Comparison of ENCODE assay signal across 8 cellular contexts in the genomic region with DNA sequence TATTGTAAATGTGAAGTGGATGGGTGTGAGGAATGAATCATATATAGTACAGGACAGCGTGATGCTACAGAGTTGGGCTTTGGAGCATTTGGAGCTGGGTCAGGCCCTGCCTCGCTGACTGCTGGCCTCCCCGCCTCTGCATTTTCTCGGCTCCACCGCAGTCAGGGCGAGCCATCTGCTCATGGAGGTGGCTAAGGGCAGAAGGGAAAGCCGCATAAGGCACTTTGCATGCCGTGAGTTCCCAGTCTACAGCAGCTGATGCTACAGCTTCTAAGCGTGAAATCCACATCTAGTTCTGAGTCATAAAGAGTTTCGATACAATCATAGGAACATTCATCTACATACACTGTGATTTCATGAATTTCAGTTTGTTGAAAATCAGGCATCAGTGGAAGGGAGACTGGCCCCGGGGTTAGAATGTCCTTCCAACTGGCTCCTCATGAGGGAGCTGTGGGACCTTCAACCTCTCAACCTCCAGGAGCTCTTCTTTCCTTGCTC.
DNase-seq lines count a peak whose midpoint lies in the region; ATAC-seq and TF ChIP-seq lines count a peak whose summit lies in the region.
"Not testable (repeated sequence)": the region's sequence is repeated elsewhere in the genome, so short reads cannot be mapped to it uniquely, and the experiment has no call there.

No MANE protein-coding gene starts in this region.

- POLR2A ChIA-PET in activated CD4-positive, alpha-beta memory T cell treated with anti-CD3 and anti-CD28 coated beads, Interleukin-2, amount 10 ng/mL, durations not matched to agents 7 days and 5 days (lab: Charles Lee) = not testable (repeated sequence)

- H3K36me3 Mint-ChIP-seq in activated CD4-positive, alpha-beta memory T cell treated with anti-CD3 and anti-CD28 coated beads, Interleukin-2, amount 10 ng/mL, durations not matched to agents 7 days and 5 days (ENCODE audit: low read depth); effector memory CD8-positive, alpha-beta T cell (ENCODE audit: insufficient read depth); stimulated activated effector memory CD8-positive, alpha-beta T cell treated with anti-CD3 and anti-CD28 coated beads, Interleukin-12 subunit alpha, Interleukin-12 subunit beta, amount 100 ng/mL, for 72 hours: not testable (repeated sequence)

- H3K9me3 Mint-ChIP-seq in activated CD4-positive, alpha-beta memory T cell treated with anti-CD3 and anti-CD28 coated beads, Interleukin-2, amount 10 ng/mL, durations not matched to agents 7 days and 5 days; effector memory CD8-positive, alpha-beta T cell; stimulated activated effector memory CD8-positive, alpha-beta T cell treated with anti-CD3 and anti-CD28 coated beads, Interleukin-12 subunit alpha, Interleukin-12 subunit beta, amount 100 ng/mL, for 72 hours: not testable (repeated sequence)

- not testable (repeated sequence) for H3K4me1 Mint-ChIP-seq in activated CD4-positive, alpha-beta memory T cell treated with anti-CD3 and anti-CD28 coated beads, Interleukin-2, amount 10 ng/mL, durations not matched to agents 7 days and 5 days; effector memory CD8-positive, alpha-beta T cell (ENCODE audit: low read depth in 2 of 2); stimulated activated effector memory CD8-positive, alpha-beta T cell treated with anti-CD3 and anti-CD28 coated beads, Interleukin-12 subunit alpha, Interleukin-12 subunit beta, amount 100 ng/mL, for 72 hours

- H3K4me3 Mint-ChIP-seq in activated CD4-positive, alpha-beta memory T cell treated with anti-CD3 and anti-CD28 coated beads, Interleukin-2, amount 10 ng/mL, durations not matched to agents 7 days and 5 days; effector memory CD8-positive, alpha-beta T cell; stimulated activated effector memory CD8-positive, alpha-beta T cell treated with anti-CD3 and anti-CD28 coated beads, Interleukin-12 subunit alpha, Interleukin-12 subunit beta, amount 100 ng/mL, for 72 hours: not testable (repeated sequence)

- not testable (repeated sequence) for TF ChIP-seq POLR2A in GM18505 (IDR thresholded peaks at IDR 0.05; ENCODE audit: borderline replicate concordance, extremely low read depth, insufficient read depth, insufficient read length)

- not testable (repeated sequence) for H3K27me3 Mint-ChIP-seq in activated CD4-positive, alpha-beta memory T cell treated with anti-CD3 and anti-CD28 coated beads, Interleukin-2, amount 10 ng/mL, durations not matched to agents 7 days and 5 days; effector memory CD8-positive, alpha-beta T cell

- peak; percentile 78 for ATAC-seq in GM18505 (IDR thresholded peaks at IDR 0.05; ENCODE audit: unreplicated experiment)
- peak; percentile 88 for ATAC-seq in GM19397 (IDR thresholded peaks at IDR 0.05; ENCODE audit: unreplicated experiment)
- peak; percentile 94 for ATAC-seq in GM21786 (IDR thresholded peaks at IDR 0.05; ENCODE audit: unreplicated experiment)
- ATAC-seq in HG02981 (IDR thresholded peaks at IDR 0.05; ENCODE audit: unreplicated experiment) = peak; percentile 88
- ATAC-seq in HG03520 (IDR thresholded peaks at IDR 0.05; ENCODE audit: unreplicated experiment) = peak; percentile 86
- peak; percentile 29 for ATAC-seq in effector memory CD8-positive, alpha-beta T cell (replicated peaks)
- ATAC-seq in stimulated activated effector memory CD8-positive, alpha-beta T cell treated with anti-CD3 and anti-CD28 coated beads, Interleukin-12 subunit alpha, Interleukin-12 subunit beta, amount 100 ng/mL, for 72 hours = peak; percentile 97

- peak; percentile 16 for DNase-seq in activated CD4-positive, alpha-beta memory T cell treated with anti-CD3 and anti-CD28 coated beads, Interleukin-2, amount 10 ng/mL, durations not matched to agents 7 days and 5 days
- DNase-seq in effector memory CD8-positive, alpha-beta T cell = not testable (repeated sequence)
- DNase-seq in stimulated activated effector memory CD8-positive, alpha-beta T cell treated with anti-CD3 and anti-CD28 coated beads, Interleukin-12 subunit alpha, Interleukin-12 subunit beta, amount 100 ng/mL, for 72 hours (ENCODE audit: low spot score in 2 of 2) = peak; percentile 9 to 63

- not testable (repeated sequence) for H3K27ac Mint-ChIP-seq in activated CD4-positive, alpha-beta memory T cell treated with anti-CD3 and anti-CD28 coated beads, Interleukin-2, amount 10 ng/mL, durations not matched to agents 7 days and 5 days; effector memory CD8-positive, alpha-beta T cell; stimulated activated effector memory CD8-positive, alpha-beta T cell treated with anti-CD3 and anti-CD28 coated beads, Interleukin-12 subunit alpha, Interleukin-12 subunit beta, amount 100 ng/mL, for 72 hours

- CTCF ChIA-PET in activated CD4-positive, alpha-beta memory T cell treated with anti-CD3 and anti-CD28 coated beads, Interleukin-2, amount 10 ng/mL, durations not matched to agents 7 days and 5 days (lab: Charles Lee) = not testable (repeated sequence)

Comparison
In these comparisons a context has a peak if more than half of its experiments do, and no peak if none do; other contexts are left out.
1. ATAC-seq: peak in every context shown above with its lines; median percentile 97 in stimulated activated effector memory CD8-positive, alpha-beta T cell treated with anti-CD3 and anti-CD28 coated beads, Interleukin-12 subunit alpha, Interleukin-12 subunit beta, amount 100 ng/mL, for 72 hours; 94 in GM21786; 88 in GM19397; 88 in HG02981; 86 in HG03520; 78 in GM18505; 29 in effector memory CD8-positive, alpha-beta T cell.